Comparison of ENCODE assay signal across 2 cellular contexts in the genomic region with DNA sequence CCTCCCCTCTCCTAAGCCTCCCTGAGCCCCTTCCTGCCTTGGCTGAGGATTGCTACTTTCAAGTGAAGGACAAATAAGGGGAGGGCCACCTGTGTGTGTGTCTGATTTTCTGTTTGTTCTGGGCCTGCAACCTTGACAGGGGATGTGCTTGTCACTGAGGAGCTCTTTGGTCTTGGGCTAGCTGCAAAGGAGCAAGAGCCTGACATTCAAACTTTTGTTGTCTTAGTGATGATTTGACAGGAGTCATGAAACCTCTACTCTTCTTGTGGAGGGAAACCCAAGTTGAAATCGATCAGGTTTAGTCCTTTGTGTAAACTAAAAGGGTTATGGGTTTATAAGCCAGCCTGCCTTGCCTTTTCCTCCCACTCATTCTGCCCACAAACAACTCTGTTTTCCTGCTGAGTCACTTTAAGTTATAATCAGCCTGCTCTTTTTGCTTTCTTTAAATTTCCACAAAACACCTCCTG.
TF ChIP-seq lines count a peak whose summit lies in the region.

No MANE protein-coding gene starts in this region.

TF ChIP-seq in SK-N-SH, 30 proteins besides CTCF, POLR2A, EP300 and RAD21 (continued from another document):
- no peak for TF ChIP-seq SIN3A (IDR thresholded peaks at IDR 0.05; ENCODE audit: borderline replicate concordance, low read depth, low read length)
- TF ChIP-seq POLR2AphosphoS5 (IDR thresholded peaks at IDR 0.05; ENCODE audit: low read depth, low read length) = no peak
- TF ChIP-seq NFIC (IDR thresholded peaks at IDR 0.05; ENCODE audit: borderline replicate concordance) = no peak
- TF ChIP-seq, protein P1, sequence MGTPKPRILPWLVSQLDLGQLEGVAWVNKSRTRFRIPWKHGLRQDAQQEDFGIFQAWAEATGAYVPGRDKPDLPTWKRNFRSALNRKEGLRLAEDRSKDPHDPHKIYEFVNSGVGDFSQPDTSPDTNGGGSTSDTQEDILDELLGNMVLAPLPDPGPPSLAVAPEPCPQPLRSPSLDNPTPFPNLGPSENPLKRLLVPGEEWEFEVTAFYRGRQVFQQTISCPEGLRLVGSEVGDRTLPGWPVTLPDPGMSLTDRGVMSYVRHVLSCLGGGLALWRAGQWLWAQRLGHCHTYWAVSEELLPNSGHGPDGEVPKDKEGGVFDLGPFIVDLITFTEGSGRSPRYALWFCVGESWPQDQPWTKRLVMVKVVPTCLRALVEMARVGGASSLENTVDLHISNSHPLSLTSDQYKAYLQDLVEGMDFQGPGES (IDR thresholded peaks at IDR 0.05; ENCODE audit: low read depth, low read length) = no peak
- TF ChIP-seq SMC3 (IDR thresholded peaks at IDR 0.05; ENCODE audit: low read depth, low read length) = no peak
- TF ChIP-seq CHD2 (IDR thresholded peaks at IDR 0.05; ENCODE audit: low read length, partially characterized antibody) = no peak
- TF ChIP-seq RCOR1 (IDR thresholded peaks at IDR 0.05; ENCODE audit: low read length) = no peak
- TF ChIP-seq RFX5 (IDR thresholded peaks at IDR 0.05; ENCODE audit: low read length) = no peak
- TF ChIP-seq, protein P2, sequence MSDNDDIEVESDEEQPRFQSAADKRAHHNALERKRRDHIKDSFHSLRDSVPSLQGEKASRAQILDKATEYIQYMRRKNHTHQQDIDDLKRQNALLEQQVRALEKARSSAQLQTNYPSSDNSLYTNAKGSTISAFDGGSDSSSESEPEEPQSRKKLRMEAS (IDR thresholded peaks at IDR 0.05; ENCODE audit: low read depth) = no peak
- no peak for TF ChIP-seq GABPA (IDR thresholded peaks at IDR 0.05; ENCODE audit: low read depth)
- TF ChIP-seq FOXM1 (IDR thresholded peaks at IDR 0.05; ENCODE audit: low read depth) = no peak

TF ChIP-seq in SK-N-SH treated with all-trans-retinoic acid at 6 μM for 48 hours, 23 proteins besides CTCF, POLR2A, EP300 and RAD21:
- TF ChIP-seq, protein P3, sequence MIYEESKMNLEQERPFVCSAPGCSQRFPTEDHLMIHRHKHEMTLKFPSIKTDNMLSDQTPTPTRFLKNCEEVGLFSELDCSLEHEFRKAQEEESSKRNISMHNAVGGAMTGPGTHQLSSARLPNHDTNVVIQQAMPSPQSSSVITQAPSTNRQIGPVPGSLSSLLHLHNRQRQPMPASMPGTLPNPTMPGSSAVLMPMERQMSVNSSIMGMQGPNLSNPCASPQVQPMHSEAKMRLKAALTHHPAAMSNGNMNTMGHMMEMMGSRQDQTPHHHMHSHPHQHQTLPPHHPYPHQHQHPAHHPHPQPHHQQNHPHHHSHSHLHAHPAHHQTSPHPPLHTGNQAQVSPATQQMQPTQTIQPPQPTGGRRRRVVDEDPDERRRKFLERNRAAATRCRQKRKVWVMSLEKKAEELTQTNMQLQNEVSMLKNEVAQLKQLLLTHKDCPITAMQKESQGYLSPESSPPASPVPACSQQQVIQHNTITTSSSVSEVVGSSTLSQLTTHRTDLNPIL (CRISPR knock-in tag; IDR thresholded peaks at IDR 0.05; ENCODE audit: low read depth) = no peak
- TF ChIP-seq CSDC2 (CRISPR knock-in tag; IDR thresholded peaks at IDR 0.05) (no peak), RARB (CRISPR knock-in tag; IDR thresholded peaks at IDR 0.05) (no peak), ZNF8 (CRISPR knock-in tag; IDR thresholded peaks at IDR 0.05) (no peak), SNAI2 (CRISPR knock-in tag; IDR thresholded peaks at IDR 0.05) (no peak), ZNF70 (CRISPR knock-in tag; IDR thresholded peaks at IDR 0.05) (no peak)
- TF ChIP-seq, protein P4, sequence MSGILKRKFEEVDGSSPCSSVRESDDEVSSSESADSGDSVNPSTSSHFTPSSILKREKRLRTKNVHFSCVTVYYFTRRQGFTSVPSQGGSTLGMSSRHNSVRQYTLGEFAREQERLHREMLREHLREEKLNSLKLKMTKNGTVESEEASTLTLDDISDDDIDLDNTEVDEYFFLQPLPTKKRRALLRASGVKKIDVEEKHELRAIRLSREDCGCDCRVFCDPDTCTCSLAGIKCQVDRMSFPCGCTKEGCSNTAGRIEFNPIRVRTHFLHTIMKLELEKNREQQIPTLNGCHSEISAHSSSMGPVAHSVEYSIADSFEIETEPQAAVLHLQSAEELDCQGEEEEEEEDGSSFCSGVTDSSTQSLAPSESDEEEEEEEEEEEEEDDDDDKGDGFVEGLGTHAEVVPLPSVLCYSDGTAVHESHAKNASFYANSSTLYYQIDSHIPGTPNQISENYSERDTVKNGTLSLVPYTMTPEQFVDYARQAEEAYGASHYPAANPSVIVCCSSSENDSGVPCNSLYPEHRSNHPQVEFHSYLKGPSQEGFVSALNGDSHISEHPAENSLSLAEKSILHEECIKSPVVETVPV (CRISPR knock-in tag; IDR thresholded peaks at IDR 0.05) = no peak
